18 cellular contexts compared by ENCODE assay signal in the genomic region with DNA sequence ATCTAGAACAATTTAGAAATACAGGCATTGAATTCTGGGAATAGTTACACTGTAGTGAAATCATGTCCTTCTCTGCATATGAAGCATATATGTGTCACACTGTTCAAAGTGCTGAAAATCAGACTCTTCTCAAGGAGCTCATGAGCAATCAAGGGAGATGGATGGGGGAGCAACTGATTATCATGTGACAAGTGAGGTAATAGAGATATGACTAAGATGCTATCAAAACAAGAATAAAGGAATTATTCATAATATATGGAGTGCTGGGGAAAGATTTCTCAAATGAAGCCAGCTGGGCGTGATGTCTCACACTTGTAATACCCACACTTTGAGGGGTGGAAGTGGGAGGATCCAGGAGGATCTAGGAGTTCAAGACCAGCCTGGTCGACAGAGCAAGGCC.
DNase-seq lines count a peak whose midpoint lies in the region; ATAC-seq and TF ChIP-seq lines count a peak whose summit lies in the region.
"Had no signal": no experiment of that assay in that cellular context is flagged by ENCODE, and none has a peak within 500 bp of the region (broad histone marks: within the 10 kb centered on the region; RNA-seq: fewer than 3 reads in every experiment).

No MANE protein-coding gene starts in this region.

- H3K4me3 Mint-ChIP-seq in activated CD4-positive, alpha-beta T cell treated with anti-CD3 and anti-CD28 coated beads for 36 hours, result no peak overlapping the region
- H3K4me3 Mint-ChIP-seq: activated CD8-positive, alpha-beta T cell treated with anti-CD3 and anti-CD28 coated beads, Interleukin-2, amount 10 ng/mL, durations not matched to agents 7 days and 5 days; activated naive CD8-positive, alpha-beta T cell treated with anti-CD3 and anti-CD28 coated beads, Interleukin-2, amount 10 ng/mL, durations not matched to agents 7 days and 5 days; nephron progenitor cell; T-helper 2 cell treated with Interferon-gamma antibody and Interleukin-4, amounts not matched to agents 5 μg/mL and 100 μg/mL, for 36 hours had no signal

- H3K4me3 ChIP-seq in dorsolateral prefrontal cortex (no peak overlapping the region), transverse colon (no peak overlapping the region)
- H3K4me3 ChIP-seq: heart left ventricle, smooth muscle cell, tibial nerve had no signal

- H3K4me1 Mint-ChIP-seq in activated CD4-positive, alpha-beta T cell treated with anti-CD3 and anti-CD28 coated beads for 36 hours, result peaks cover 10% of the 10 kb centered on the region

- H3K36me3 ChIP-seq in transverse colon, result no peaks in the 10 kb centered on the region
- H3K36me3 ChIP-seq: heart left ventricle, tibial nerve had no signal

- 54 to 73% methylated on average over 2 of the region's 2 CpGs for WGBS in transverse colon (ENCODE audit: low coverage in 1 of 2), 2 donors

- in situ Hi-C loops in transverse colon (cut with MboI; ENCODE audit: low pct_ligation_motif_present in 1 of 4, low pct_unique_long_range_greater_than_20kb in 1 of 4, low sequenced_read_pairs in 3 of 4), result no loop called here

- H3K9me3 ChIP-seq in transverse colon, result no peaks in the 10 kb centered on the region

- peaks cover 0 to 2% (median 0%) of the 10 kb centered on the region in 4 donors for H3K4me1 ChIP-seq in transverse colon
- H3K4me1 ChIP-seq: heart left ventricle, tibial nerve had no signal

- no peak for TF ChIP-seq EP300 in transverse colon (IDR thresholded peaks at IDR 0.05; ENCODE audit: low read depth)

- H3K9me3 Mint-ChIP-seq in activated CD4-positive, alpha-beta T cell treated with anti-CD3 and anti-CD28 coated beads for 36 hours (ENCODE audit: low read depth), result peaks cover 2% of the 10 kb centered on the region
- H3K9me3 Mint-ChIP-seq: T-helper 2 cell treated with Interferon-gamma antibody and Interleukin-4, amounts not matched to agents 5 μg/mL and 100 μg/mL, for 36 hours had no signal

- DNase-seq in activated CD4-positive, alpha-beta T cell treated with anti-CD3 and anti-CD28 coated beads for 36 hours, result peak; percentile 35
- no peak for DNase-seq in activated CD4-positive, alpha-beta T cell treated with anti-CD3 and anti-CD28 coated beads for 4 hours
- DNase-seq in HT1080 (ENCODE audit: low read depth) (peak; percentile 96), dermis blood vessel endothelial cell (peak; percentile 30), non-pigmented ciliary epithelial cell (ENCODE audit: low read depth) (peak; percentile 45), dorsolateral prefrontal cortex (no peak), transverse colon (no peak), NCI-H2029 (lab: John Stamatoyannopoulos, UW) (no peak)
- DNase-seq: activated CD8-positive, alpha-beta T cell treated with anti-CD3 and anti-CD28 coated beads, Interleukin-2, amount 10 ng/mL, durations not matched to agents 7 days and 5 days; activated naive CD8-positive, alpha-beta T cell treated with anti-CD3 and anti-CD28 coated beads, Interleukin-2, amount 10 ng/mL, durations not matched to agents 7 days and 5 days; cortex of kidney; heart left ventricle; NCI-H2171 treated with DMSO at 0.1 percent for 48 hours; nephron progenitor cell had no signal

- CTCF ChIA-PET in activated CD4-positive, alpha-beta T cell treated with anti-CD3 and anti-CD28 coated beads for 36 hours (lab: Charles Lee), result interaction anchor here (1.1 kb wide), 1 partner anchor 93 kb away, joined by 3 read pairs; no protein-coding TSS in a partner anchor

- H3K36me3 Mint-ChIP-seq in activated CD4-positive, alpha-beta T cell treated with anti-CD3 and anti-CD28 coated beads for 36 hours (ENCODE audit: low read depth), result no peaks in the 10 kb centered on the region

- H3K27ac Mint-ChIP-seq in activated CD4-positive, alpha-beta T cell treated with anti-CD3 and anti-CD28 coated beads for 36 hours, result no peak overlapping the region
- H3K27ac Mint-ChIP-seq: activated CD8-positive, alpha-beta T cell treated with anti-CD3 and anti-CD28 coated beads, Interleukin-2, amount 10 ng/mL, durations not matched to agents 7 days and 5 days; activated naive CD8-positive, alpha-beta T cell treated with anti-CD3 and anti-CD28 coated beads, Interleukin-2, amount 10 ng/mL, durations not matched to agents 7 days and 5 days; nephron progenitor cell; T-helper 2 cell treated with Interferon-gamma antibody and Interleukin-4, amounts not matched to agents 5 μg/mL and 100 μg/mL, for 36 hours had no signal

- intact Hi-C loops in activated CD4-positive, alpha-beta T cell treated with anti-CD3 and anti-CD28 coated beads for 36 hours (cut with DNase I, micrococcal nuclease), result loop anchor here in 1 of 2 experiments (2.0 kb wide), 1 partner anchor 35 kb away; no protein-coding TSS in a partner anchor
- intact Hi-C loops in dorsolateral prefrontal cortex (cut with DNase I), result no loop called here
- intact Hi-C loops in transverse colon (cut with DNase I; ENCODE audit: low total_unique reads), result no loop called here

- no peak for TF ChIP-seq POLR2A in transverse colon (IDR thresholded peaks at IDR 0.05)

- H3K27me3 Mint-ChIP-seq in activated CD4-positive, alpha-beta T cell treated with anti-CD3 and anti-CD28 coated beads for 36 hours, result peaks cover 17% of the 10 kb centered on the region

- H3K27ac ChIP-seq in dorsolateral prefrontal cortex, result no peak overlapping the region
- no peak overlapping the region for H3K27ac ChIP-seq in transverse colon
- H3K27ac ChIP-seq: heart left ventricle, tibial nerve had no signal

- no peak for TF ChIP-seq CTCF in dorsolateral prefrontal cortex (IDR thresholded peaks at IDR 0.05 in 54 of 56, conservative IDR thresholded peaks at IDR 0.05 in 2 of 56; ENCODE audit: low read depth in 1 of 56, partially characterized antibody in 56 of 56)
- TF ChIP-seq CTCF in transverse colon (IDR thresholded peaks at IDR 0.05), result no peak

- H3K27me3 ChIP-seq in dorsolateral prefrontal cortex (peaks cover 0 to 30% (median 4%) of the 10 kb centered on the region in 45 donors), transverse colon (no peaks in the 10 kb centered on the region)

- peak; percentile 85 for ATAC-seq in activated CD4-positive, alpha-beta T cell treated with anti-CD3 and anti-CD28 coated beads for 36 hours
- ATAC-seq: activated CD8-positive, alpha-beta T cell treated with anti-CD3 and anti-CD28 coated beads, Interleukin-2, amount 10 ng/mL, durations not matched to agents 7 days and 5 days; heart left ventricle; left lobe of liver had no signal

- POLR2A ChIA-PET in activated CD4-positive, alpha-beta T cell treated with anti-CD3 and anti-CD28 coated beads for 36 hours (lab: Charles Lee), result interaction anchor here (0.8 kb wide), 1 partner anchor 96 kb away, joined by 3 read pairs; a partner anchor contains a TSS

Comparison
In these comparisons a context has a peak if more than half of its experiments do, and no peak if none do; other contexts are left out.
1. DNase-seq: peak in activated CD4-positive, alpha-beta T cell treated with anti-CD3 and anti-CD28 coated beads for 36 hours (single experiment), HT1080 (single experiment), dermis blood vessel endothelial cell (single experiment) and non-pigmented ciliary epithelial cell (single experiment); none in activated CD4-positive, alpha-beta T cell treated with anti-CD3 and anti-CD28 coated beads for 4 hours (0 of 2), dorsolateral prefrontal cortex (0 of 10), transverse colon (single experiment) and NCI-H2029 (single experiment).